18 cellular contexts compared by ENCODE assay signal in the genomic region with DNA sequence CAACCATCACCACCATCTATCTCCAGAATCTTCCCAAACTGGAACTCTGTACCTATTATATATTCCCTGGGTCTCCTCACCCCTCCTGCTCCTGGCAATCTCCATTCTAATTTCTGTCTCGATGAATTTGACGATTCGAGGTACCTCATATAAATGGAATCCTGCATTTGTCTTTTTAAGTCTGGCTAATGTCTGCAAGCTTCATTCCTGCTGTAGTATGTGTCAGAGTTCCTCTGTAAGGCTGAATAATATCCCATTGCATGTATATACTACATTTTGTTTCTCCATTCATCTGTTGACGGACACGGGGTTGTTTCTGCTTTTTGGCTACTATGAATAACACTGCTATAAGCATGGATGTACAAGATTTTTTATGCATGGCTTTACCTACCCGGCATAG. TPM values are rescaled to one million over a fixed set of nuclear protein-coding genes. Genes with fewer than 3 reads are reported as not detected.
DNase-seq lines count a peak whose midpoint lies in the region; ATAC-seq and TF ChIP-seq lines count a peak whose summit lies in the region.
"Had no signal": no experiment of that assay in that cellular context is flagged by ENCODE, and none has a peak within 500 bp of the region (broad histone marks: within the 10 kb centered on the region; RNA-seq: fewer than 3 reads in every experiment).

No MANE protein-coding gene starts in this region.

- H3K4me1 ChIP-seq in IMR-90 (ENCODE audit: control insufficient read depth, insufficient read depth, low read length), result peaks cover 3% of the 10 kb centered on the region; the same call in 1 of the 2 replicates
- peaks cover 0 to 66% (median 56%) of the 10 kb centered on the region in 4 donors for H3K4me1 ChIP-seq in esophagus muscularis mucosa
- peaks cover 0 to 12% of the 10 kb centered on the region in 2 donors for H3K4me1 ChIP-seq in muscle layer of duodenum (ENCODE audit: control insufficient read depth in 1 of 2, insufficient read depth in 2 of 2, low read length in 2 of 2)
- H3K4me1 ChIP-seq: BLaER1 had no signal

- H3K9me3 Mint-ChIP-seq in activated T-cell treated with anti-CD3 and anti-CD28 coated beads, Interleukin-2, amount 50 U/mL, for 72 hours, result peaks cover 0 to 2% of the 10 kb centered on the region in 2 donors

- H3K9me1 ChIP-seq in IMR-90 (ENCODE audit: insufficient read depth, low read length), result peaks cover 7% of the 10 kb centered on the region

- no peak overlapping the region for H3K18ac ChIP-seq in IMR-90 (ENCODE audit: low read depth, low read length)

- TF ChIP-seq EP300 in esophagus muscularis mucosa (IDR thresholded peaks at IDR 0.05), result no peak

- POLR2A ChIA-PET in IMR-90 (lab: Charles Lee; ENCODE audit: unreplicated experiment), result no interaction called here

- H3K14ac ChIP-seq in IMR-90 (replicated peaks; ENCODE audit: low read depth, low read length), result no peak overlapping the region

- H3K4me3 ChIP-seq in IMR-90 (ENCODE audit: insufficient read depth, low read depth, low read length), result no peak overlapping the region
- peak overlapping the region in 1 of 4 donors; percentile 9 for H3K4me3 ChIP-seq in esophagus muscularis mucosa
- no peak overlapping the region for H3K4me3 ChIP-seq in muscle layer of duodenum (ENCODE audit: low read depth in 1 of 2, low read length in 2 of 2)
- H3K4me3 ChIP-seq: BLaER1 had no signal

- no peak overlapping the region for H3K4ac ChIP-seq in IMR-90 (ENCODE audit: low read depth, low read length)

- dilution Hi-C loops in IMR-90 (cut with HindIII; ENCODE audit: low sequenced_read_pairs, unreplicated experiment), result no loop called here

- intact Hi-C loops in IMR-90 (cut with micrococcal nuclease) (no loop called here), esophagus muscularis mucosa (cut with DNase I) (no loop called here)

- no peak overlapping the region for H3K27ac Mint-ChIP-seq in activated T-cell treated with anti-CD3 and anti-CD28 coated beads, Interleukin-2, amount 50 U/mL, for 72 hours
- H3K27ac Mint-ChIP-seq: CD14-positive monocyte; CD4-positive, alpha-beta memory T cell; HFFc6 had no signal

- H3K56ac ChIP-seq in IMR-90 (ENCODE audit: extremely low read depth, insufficient read depth, low read length), result no peak overlapping the region

- in situ Hi-C loops in IMR-90 (cut with MboI; ENCODE audit: low sequenced_read_pairs), result no loop called here

- no peak for TF ChIP-seq RAD21 in IMR-90 (IDR thresholded peaks at IDR 0.05; ENCODE audit: low read length)

- H2AK5ac ChIP-seq in IMR-90 (ENCODE audit: low read depth, low read length), result peak overlapping the region; percentile 26; the same call in 1 of the 2 replicates

- BruUV-seq in IMR-90 (replicated peaks; lab: Mats Ljungman, UMichigan), result no TSS peak

- WGBS in IMR-90 (ENCODE audit: extremely low coverage in 2 of 2, insufficient read length in 1 of 2), 2 experiments, result no CpG with 5 or more reads among the region's 6 CpGs
- WGBS in esophagus muscularis mucosa, result 43% methylated on average over 6 of the region's 6 CpGs

- no peak overlapping the region for H2AFZ ChIP-seq in IMR-90 (replicated peaks; ENCODE audit: low read length, poor library complexity)

- no peak overlapping the region for H2BK120ac ChIP-seq in IMR-90 (ENCODE audit: low read depth, low read length)

- H3K36me3 ChIP-seq in IMR-90 (ENCODE audit: control insufficient read depth, insufficient read depth, low read length) (no peaks in the 10 kb centered on the region), esophagus muscularis mucosa (no peaks in the 10 kb centered on the region), muscle layer of duodenum (ENCODE audit: control insufficient read depth in 1 of 2, insufficient read depth in 2 of 2, low read length in 2 of 2) (no peaks in the 10 kb centered on the region)
- H3K36me3 ChIP-seq: BLaER1 had no signal

- no peak overlapping the region for H3K4me3 Mint-ChIP-seq in activated T-cell treated with anti-CD3 and anti-CD28 coated beads, Interleukin-2, amount 50 U/mL, for 72 hours
- H3K4me3 Mint-ChIP-seq: CD14-positive monocyte; CD4-positive, alpha-beta memory T cell; HFFc6 had no signal

- CTCF ChIA-PET in IMR-90 (lab: Yijun Ruan, JAX), result no interaction called here

- no peaks in the 10 kb centered on the region for H3K27me3 ChIP-seq in IMR-90 (ENCODE audit: control insufficient read depth, insufficient read depth, low read length)
- H3K27me3 ChIP-seq in esophagus muscularis mucosa, result no peaks in the 10 kb centered on the region
- no peaks in the 10 kb centered on the region for H3K27me3 ChIP-seq in muscle layer of duodenum (ENCODE audit: low read depth, low read length)
- H3K27me3 ChIP-seq: BLaER1 had no signal

- no peaks in the 10 kb centered on the region for H4K20me1 ChIP-seq in IMR-90 (ENCODE audit: insufficient read depth, low read length)
- H4K20me1 ChIP-seq: BLaER1 had no signal

- TF ChIP-seq POLR2A in IMR-90 (IDR thresholded peaks at IDR 0.05; ENCODE audit: low read depth, low read length) (no peak), esophagus muscularis mucosa (IDR thresholded peaks at IDR 0.05; ENCODE audit: low read depth) (no peak)

- no peak overlapping the region for H4K5ac ChIP-seq in IMR-90 (ENCODE audit: low read depth, low read length)

- H3K4me2 ChIP-seq in IMR-90 (ENCODE audit: low read depth, low read length), result no peak overlapping the region
- H3K4me2 ChIP-seq: BLaER1 had no signal

- no peak overlapping the region for H2BK20ac ChIP-seq in IMR-90 (ENCODE audit: low read depth, low read length)

- no peak overlapping the region for H3K9ac ChIP-seq in IMR-90 (ENCODE audit: low read depth, low read length)
- H3K9ac ChIP-seq: BLaER1 had no signal

- no peak overlapping the region for H4K91ac ChIP-seq in IMR-90 (ENCODE audit: insufficient read depth, low read depth, low read length)

- H3K4me1 Mint-ChIP-seq in activated T-cell treated with anti-CD3 and anti-CD28 coated beads, Interleukin-2, amount 50 U/mL, for 72 hours (ENCODE audit: low read depth), result no peaks in the 10 kb centered on the region
- H3K4me1 Mint-ChIP-seq: CD14-positive monocyte; CD4-positive, alpha-beta memory T cell had no signal

- ATAC-seq in IMR-90 (ENCODE audit: low read depth), result peak; percentile 24; the same call in 1 of the 2 replicates
- no peak for ATAC-seq in activated T-cell treated with anti-CD3 and anti-CD28 coated beads, Interleukin-2, amount 50 U/mL, for 72 hours (replicated peaks in 1 of 2)
- ATAC-seq: HCT116, HepG2 had no signal

- H3K23ac ChIP-seq in IMR-90 (ENCODE audit: low read depth, low read length), result no peak overlapping the region

- H2AK9ac ChIP-seq in IMR-90 (replicated peaks; ENCODE audit: low read depth, low read length, poor library complexity), result no peak overlapping the region

- no peak overlapping the region for H2BK5ac ChIP-seq in IMR-90 (ENCODE audit: low read depth, low read length, poor library complexity, severe bottlenecking)

- H3K36me3 Mint-ChIP-seq in activated T-cell treated with anti-CD3 and anti-CD28 coated beads, Interleukin-2, amount 50 U/mL, for 72 hours (ENCODE audit: insufficient read depth in 2 of 2), result no peaks in the 10 kb centered on the region
- H3K36me3 Mint-ChIP-seq: CD14-positive monocyte; CD4-positive, alpha-beta memory T cell had no signal

- TF ChIP-seq CTCF in IMR-90 (conservative IDR thresholded peaks at IDR 0.05; ENCODE audit: low read depth, low read length) (no peak), esophagus muscularis mucosa (IDR thresholded peaks at IDR 0.05) (no peak)

- H2BK15ac ChIP-seq in IMR-90 (ENCODE audit: low read depth, low read length), result no peak overlapping the region

- H3K27me3 Mint-ChIP-seq in activated T-cell treated with anti-CD3 and anti-CD28 coated beads, Interleukin-2, amount 50 U/mL, for 72 hours (ENCODE audit: low read depth), result peaks cover 6% of the 10 kb centered on the region

- peaks cover 0 to 4% of the 10 kb centered on the region in 2 experiments; a peak in 2 of 4 replicates for H3K79me1 ChIP-seq in IMR-90 (ENCODE audit: low read depth in 1 of 2, low read length in 2 of 2)

- no peak overlapping the region for H4K8ac ChIP-seq in IMR-90 (ENCODE audit: low read depth in 2 of 2, low read length in 2 of 2)

- H3K27ac ChIP-seq in IMR-90 (ENCODE audit: insufficient read depth, low read length) (no peak overlapping the region), esophagus muscularis mucosa (replicated peaks in 1 of 4) (peak overlapping the region; percentile 69 to 79 (median 76)), muscle layer of duodenum (ENCODE audit: low read length) (peak overlapping the region; percentile 54)
- H3K27ac ChIP-seq: BLaER1 had no signal

- H3K9me3 ChIP-seq in IMR-90 (ENCODE audit: control insufficient read depth, insufficient read depth, low read length), result no peaks in the 10 kb centered on the region
- no peaks in the 10 kb centered on the region for H3K9me3 ChIP-seq in esophagus muscularis mucosa
- H3K9me3 ChIP-seq in muscle layer of duodenum (ENCODE audit: control insufficient read depth in 1 of 2, low read length in 2 of 2), result no peaks in the 10 kb centered on the region
- H3K9me3 ChIP-seq: BLaER1 had no signal

- DNase-seq in IMR-90 (peak; percentile 38), esophagus muscularis mucosa (ENCODE audit: extremely low spot score) (no peak), NCI-H2196 treated with DMSO at 0.1 percent for 48 hours (lab: John Stamatoyannopoulos, UW; ENCODE audit: unreplicated experiment) (no peak), NOMO-1 treated with DMSO at 0.1 percent for 48 hours (lab: John Stamatoyannopoulos, UW; ENCODE audit: unreplicated experiment) (no peak)
- no peak for DNase-seq in activated T-cell treated with anti-CD3 and anti-CD28 coated beads, Interleukin-2, amount 50 U/mL, for 72 hours
- DNase-seq: ACHN; CD4-positive, alpha-beta memory T cell; DMS153; DMS79; GDM1; GOT3; H7; HFFc6 had no signal

TF ChIP-seq in IMR-90, 13 proteins besides CTCF, POLR2A, EP300 and RAD21 (continues in another document):
- TF ChIP-seq, protein P1, sequence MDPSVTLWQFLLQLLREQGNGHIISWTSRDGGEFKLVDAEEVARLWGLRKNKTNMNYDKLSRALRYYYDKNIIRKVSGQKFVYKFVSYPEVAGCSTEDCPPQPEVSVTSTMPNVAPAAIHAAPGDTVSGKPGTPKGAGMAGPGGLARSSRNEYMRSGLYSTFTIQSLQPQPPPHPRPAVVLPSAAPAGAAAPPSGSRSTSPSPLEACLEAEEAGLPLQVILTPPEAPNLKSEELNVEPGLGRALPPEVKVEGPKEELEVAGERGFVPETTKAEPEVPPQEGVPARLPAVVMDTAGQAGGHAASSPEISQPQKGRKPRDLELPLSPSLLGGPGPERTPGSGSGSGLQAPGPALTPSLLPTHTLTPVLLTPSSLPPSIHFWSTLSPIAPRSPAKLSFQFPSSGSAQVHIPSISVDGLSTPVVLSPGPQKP (IDR thresholded peaks at IDR 0.05; ENCODE audit: borderline replicate concordance, low read depth, low read length), result no peak
- TF ChIP-seq RCOR1 (IDR thresholded peaks at IDR 0.05; ENCODE audit: insufficient replicate concordance, low read length), result no peak
- no peak for TF ChIP-seq MAFK (IDR thresholded peaks at IDR 0.05; ENCODE audit: low read depth, low read length)

RNA-seq across cellular contexts. Expression of a gene that starts 19.5 kb away (rescaled TPM):
- total RNA-seq in IMR-90 (2012; rRNA removed) (2.0 and 2.2 TPM in 2 replicates), esophagus muscularis mucosa (10 to 100 TPM in 1 of 4 donors, 1 to 10 TPM in 3; 7.3 to 11.2 (median 8.8) TPM)
- 0.27 and 0.44 TPM in 2 replicates for polyA plus RNA-seq in IMR-90 (2012; rRNA removed)
- polyA plus RNA-seq in IMR-90 (2012; cell fraction: cytosol; rRNA removed), result 0.12 and 0.24 TPM in 2 replicates
- polyA plus RNA-seq in IMR-90 (2012; cell fraction: nucleus; rRNA removed; ENCODE audit: low replicate concordance), result 0.09 and 0.41 TPM in 2 replicates
- under 1 TPM in 1 of 2 donors, not detected in 1; 0.62 TPM for total RNA-seq in activated T-cell treated with anti-CD3 and anti-CD28 coated beads, Interleukin-2, amount 50 U/mL, for 72 hours
- total RNA-seq: HFFc6 had no signal
